1 cellular context compared by ENCODE assay signal in the genomic region with DNA sequence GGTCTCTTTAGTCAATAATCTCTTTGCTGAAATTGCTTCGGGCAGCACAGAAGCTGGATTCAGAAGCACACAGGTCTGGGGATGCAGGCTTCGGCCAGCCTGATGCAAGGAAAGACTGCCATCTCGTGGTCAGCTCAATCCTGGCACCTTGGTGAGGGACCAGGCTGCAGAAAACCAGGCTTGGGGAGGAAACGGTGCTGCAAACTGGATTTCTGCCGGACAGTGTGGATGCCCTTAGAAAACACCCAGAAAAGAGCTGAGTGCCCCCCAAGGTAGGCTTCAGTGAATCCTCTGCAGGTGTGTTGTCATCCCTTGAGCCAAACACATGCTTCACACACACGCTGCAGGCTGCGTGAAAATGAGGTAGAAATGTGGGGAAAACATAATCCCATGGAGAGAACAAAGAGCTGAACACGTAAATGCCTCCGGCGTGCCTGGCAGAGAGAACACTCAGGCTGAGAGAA.
TF ChIP-seq lines count a peak whose summit lies in the region.

No MANE protein-coding gene starts in this region.

TF ChIP-seq in HepG2, 621 proteins besides CTCF, POLR2A, EP300 and RAD21 (continued from another document and continues in another):
- TF ChIP-seq IKZF5 (CRISPR knock-in tag; IDR thresholded peaks at IDR 0.05) (no peak), TCF7 (IDR thresholded peaks at IDR 0.05; ENCODE audit: low read depth) (no peak), MAFF (IDR thresholded peaks at IDR 0.05; ENCODE audit: low read depth, low read length) (no peak), SOX5 (CRISPR knock-in tag; IDR thresholded peaks at IDR 0.05; ENCODE audit: borderline replicate concordance) (no peak), FIP1L1 (IDR thresholded peaks at IDR 0.05; ENCODE audit: borderline replicate concordance, insufficient read depth, low read depth, low read length) (0 out of 2 replicates have a peak, but pooled peaks have one; percentile 26), SMAD1 (CRISPR knock-in tag; IDR thresholded peaks at IDR 0.05; ENCODE audit: borderline replicate concordance, low read depth) (no peak), KDM2A (CRISPR knock-in tag; IDR thresholded peaks at IDR 0.05; ENCODE audit: borderline replicate concordance, low read depth) (peak; percentile 42; the same call in 1 of the 2 replicates), ZNF430 (CRISPR knock-in tag; IDR thresholded peaks at IDR 0.05) (no peak), ZBTB10 (CRISPR knock-in tag; IDR thresholded peaks at IDR 0.05; ENCODE audit: borderline replicate concordance) (no peak), CEBPG (CRISPR knock-in tag; IDR thresholded peaks at IDR 0.05) (no peak), ZFAT (CRISPR knock-in tag; conservative IDR thresholded peaks at IDR 0.05) (no peak), E2F2 (CRISPR knock-in tag; IDR thresholded peaks at IDR 0.05; ENCODE audit: borderline replicate concordance) (no peak), ZNF878 (CRISPR knock-in tag; IDR thresholded peaks at IDR 0.05) (no peak), SMC3 (IDR thresholded peaks at IDR 0.05; ENCODE audit: low read length) (peak; percentile 72), ZNF747 (CRISPR knock-in tag; IDR thresholded peaks at IDR 0.05; ENCODE audit: borderline replicate concordance) (no peak), ZNF343 (CRISPR knock-in tag; IDR thresholded peaks at IDR 0.05) (no peak), ATM (IDR thresholded peaks at IDR 0.05; ENCODE audit: borderline replicate concordance) (no peak), XBP1 (CRISPR knock-in tag; IDR thresholded peaks at IDR 0.05) (no peak), RELA (CRISPR knock-in tag; IDR thresholded peaks at IDR 0.05) (no peak), ZBTB38 (CRISPR knock-in tag; IDR thresholded peaks at IDR 0.05) (0 out of 2 replicates have a peak, but pooled peaks have one; percentile 31), MTF2 (CRISPR knock-in tag; IDR thresholded peaks at IDR 0.05; ENCODE audit: borderline replicate concordance) (no peak), ZNF576 (CRISPR knock-in tag; IDR thresholded peaks at IDR 0.05) (no peak), ZFP37 (CRISPR knock-in tag; IDR thresholded peaks at IDR 0.05; ENCODE audit: borderline replicate concordance) (no peak), RBM22 (optimal IDR thresholded peaks at IDR 0.05; ENCODE audit: low read length) (no peak), ZNF749 (CRISPR knock-in tag; IDR thresholded peaks at IDR 0.05; ENCODE audit: borderline replicate concordance) (no peak), NFKB2 (CRISPR knock-in tag; IDR thresholded peaks at IDR 0.05; ENCODE audit: borderline replicate concordance) (no peak; the same call in 1 of the 2 replicates), RFX5 (IDR thresholded peaks at IDR 0.05; ENCODE audit: low read depth, low read length) (no peak), STAG1 (CRISPR knock-in tag; IDR thresholded peaks at IDR 0.05) (peak; percentile 92), THRA (CRISPR knock-in tag; IDR thresholded peaks at IDR 0.05; ENCODE audit: borderline replicate concordance) (no peak; the same call in 1 of the 2 replicates), RFX3 (CRISPR knock-in tag; IDR thresholded peaks at IDR 0.05) (no peak), MAFG (CRISPR knock-in tag; IDR thresholded peaks at IDR 0.05) (no peak), ZNF670 (CRISPR knock-in tag; IDR thresholded peaks at IDR 0.05; ENCODE audit: borderline replicate concordance) (no peak), ZNF556 (CRISPR knock-in tag; IDR thresholded peaks at IDR 0.05; ENCODE audit: borderline replicate concordance) (no peak), ZNF331 (CRISPR knock-in tag; IDR thresholded peaks at IDR 0.05) (peak; percentile 71; the same call in 1 of the 2 replicates), ZNF337 (CRISPR knock-in tag; IDR thresholded peaks at IDR 0.05; ENCODE audit: borderline replicate concordance, low read depth) (no peak), HNF1B (CRISPR knock-in tag; IDR thresholded peaks at IDR 0.05) (0 out of 2 replicates have a peak, but pooled peaks have one; percentile 44), SPEN (CRISPR knock-in tag; IDR thresholded peaks at IDR 0.05; ENCODE audit: low read depth) (peak; percentile 51; the same call in 1 of the 2 replicates), ZNF775 (CRISPR knock-in tag; IDR thresholded peaks at IDR 0.05; ENCODE audit: borderline replicate concordance) (no peak), ARID2 (CRISPR knock-in tag; IDR thresholded peaks at IDR 0.05; ENCODE audit: borderline replicate concordance) (no peak), ZNF263 (CRISPR knock-in tag; IDR thresholded peaks at IDR 0.05) (no peak), ZNF558 (CRISPR knock-in tag; IDR thresholded peaks at IDR 0.05; ENCODE audit: borderline replicate concordance) (no peak), ZNF24 (IDR thresholded peaks at IDR 0.05) (no peak), GTF2F1 (IDR thresholded peaks at IDR 0.05; ENCODE audit: low read length) (no peak), CBX1 (IDR thresholded peaks at IDR 0.05; ENCODE audit: low read depth) (no peak), GFI1 (CRISPR knock-in tag; IDR thresholded peaks at IDR 0.05; ENCODE audit: borderline replicate concordance) (no peak), ZMYM2 (CRISPR knock-in tag; IDR thresholded peaks at IDR 0.05) (no peak), ZNF713 (CRISPR knock-in tag; IDR thresholded peaks at IDR 0.05) (no peak), XRCC5 (optimal IDR thresholded peaks at IDR 0.05; ENCODE audit: low read length) (peak; percentile 98)
- TF ChIP-seq, protein P1, sequence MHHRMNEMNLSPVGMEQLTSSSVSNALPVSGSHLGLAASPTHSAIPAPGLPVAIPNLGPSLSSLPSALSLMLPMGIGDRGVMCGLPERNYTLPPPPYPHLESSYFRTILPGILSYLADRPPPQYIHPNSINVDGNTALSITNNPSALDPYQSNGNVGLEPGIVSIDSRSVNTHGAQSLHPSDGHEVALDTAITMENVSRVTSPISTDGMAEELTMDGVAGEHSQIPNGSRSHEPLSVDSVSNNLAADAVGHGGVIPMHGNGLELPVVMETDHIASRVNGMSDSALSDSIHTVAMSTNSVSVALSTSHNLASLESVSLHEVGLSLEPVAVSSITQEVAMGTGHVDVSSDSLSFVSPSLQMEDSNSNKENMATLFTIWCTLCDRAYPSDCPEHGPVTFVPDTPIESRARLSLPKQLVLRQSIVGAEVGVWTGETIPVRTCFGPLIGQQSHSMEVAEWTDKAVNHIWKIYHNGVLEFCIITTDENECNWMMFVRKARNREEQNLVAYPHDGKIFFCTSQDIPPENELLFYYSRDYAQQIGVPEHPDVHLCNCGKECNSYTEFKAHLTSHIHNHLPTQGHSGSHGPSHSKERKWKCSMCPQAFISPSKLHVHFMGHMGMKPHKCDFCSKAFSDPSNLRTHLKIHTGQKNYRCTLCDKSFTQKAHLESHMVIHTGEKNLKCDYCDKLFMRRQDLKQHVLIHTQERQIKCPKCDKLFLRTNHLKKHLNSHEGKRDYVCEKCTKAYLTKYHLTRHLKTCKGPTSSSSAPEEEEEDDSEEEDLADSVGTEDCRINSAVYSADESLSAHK (CRISPR knock-in tag; IDR thresholded peaks at IDR 0.05; ENCODE audit: borderline replicate concordance): no peak
- TF ChIP-seq, protein P2, sequence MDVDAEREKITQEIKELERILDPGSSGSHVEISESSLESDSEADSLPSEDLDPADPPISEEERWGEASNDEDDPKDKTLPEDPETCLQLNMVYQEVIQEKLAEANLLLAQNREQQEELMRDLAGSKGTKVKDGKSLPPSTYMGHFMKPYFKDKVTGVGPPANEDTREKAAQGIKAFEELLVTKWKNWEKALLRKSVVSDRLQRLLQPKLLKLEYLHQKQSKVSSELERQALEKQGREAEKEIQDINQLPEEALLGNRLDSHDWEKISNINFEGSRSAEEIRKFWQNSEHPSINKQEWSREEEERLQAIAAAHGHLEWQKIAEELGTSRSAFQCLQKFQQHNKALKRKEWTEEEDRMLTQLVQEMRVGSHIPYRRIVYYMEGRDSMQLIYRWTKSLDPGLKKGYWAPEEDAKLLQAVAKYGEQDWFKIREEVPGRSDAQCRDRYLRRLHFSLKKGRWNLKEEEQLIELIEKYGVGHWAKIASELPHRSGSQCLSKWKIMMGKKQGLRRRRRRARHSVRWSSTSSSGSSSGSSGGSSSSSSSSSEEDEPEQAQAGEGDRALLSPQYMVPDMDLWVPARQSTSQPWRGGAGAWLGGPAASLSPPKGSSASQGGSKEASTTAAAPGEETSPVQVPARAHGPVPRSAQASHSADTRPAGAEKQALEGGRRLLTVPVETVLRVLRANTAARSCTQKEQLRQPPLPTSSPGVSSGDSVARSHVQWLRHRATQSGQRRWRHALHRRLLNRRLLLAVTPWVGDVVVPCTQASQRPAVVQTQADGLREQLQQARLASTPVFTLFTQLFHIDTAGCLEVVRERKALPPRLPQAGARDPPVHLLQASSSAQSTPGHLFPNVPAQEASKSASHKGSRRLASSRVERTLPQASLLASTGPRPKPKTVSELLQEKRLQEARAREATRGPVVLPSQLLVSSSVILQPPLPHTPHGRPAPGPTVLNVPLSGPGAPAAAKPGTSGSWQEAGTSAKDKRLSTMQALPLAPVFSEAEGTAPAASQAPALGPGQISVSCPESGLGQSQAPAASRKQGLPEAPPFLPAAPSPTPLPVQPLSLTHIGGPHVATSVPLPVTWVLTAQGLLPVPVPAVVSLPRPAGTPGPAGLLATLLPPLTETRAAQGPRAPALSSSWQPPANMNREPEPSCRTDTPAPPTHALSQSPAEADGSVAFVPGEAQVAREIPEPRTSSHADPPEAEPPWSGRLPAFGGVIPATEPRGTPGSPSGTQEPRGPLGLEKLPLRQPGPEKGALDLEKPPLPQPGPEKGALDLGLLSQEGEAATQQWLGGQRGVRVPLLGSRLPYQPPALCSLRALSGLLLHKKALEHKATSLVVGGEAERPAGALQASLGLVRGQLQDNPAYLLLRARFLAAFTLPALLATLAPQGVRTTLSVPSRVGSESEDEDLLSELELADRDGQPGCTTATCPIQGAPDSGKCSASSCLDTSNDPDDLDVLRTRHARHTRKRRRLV (CRISPR knock-in tag; IDR thresholded peaks at IDR 0.05): no peak
